Comparison of ENCODE assay signal across 19 cellular contexts in genomic region chr14:91307652-91308051, GRCh38.
A peak's percentile ranks its signal among the peaks of the same experiment; 100 is the strongest.
DNase-seq lines count a peak whose midpoint lies in the region; ATAC-seq, FAIRE-seq and TF ChIP-seq lines count a peak whose summit lies in the region.
"Had no signal": no experiment of that assay in that cellular context is flagged by ENCODE, and none has a peak within 500 bp of the region (broad histone marks: within the 10 kb centered on the region; RNA-seq: fewer than 3 reads in every experiment).

No MANE protein-coding gene starts in this region.

- POLR2A ChIA-PET in CD8-positive, alpha-beta memory T cell (lab: Charles Lee) = no interaction called here

- peaks cover 69% of the 10 kb centered on the region for H3K36me3 ChIP-seq in CD8-positive, alpha-beta memory T cell (ENCODE audit: insufficient read depth, low read length)
- H3K36me3 ChIP-seq in bronchial epithelial cell (ENCODE audit: control insufficient read depth, insufficient read depth, low read length) = peaks cover 20% of the 10 kb centered on the region
- no peaks in the 10 kb centered on the region for H3K36me3 ChIP-seq in osteoblast (ENCODE audit: insufficient read depth, low read length)

- H3K4me1 ChIP-seq in CD8-positive, alpha-beta memory T cell (ENCODE audit: insufficient read depth, low read length) = peaks cover 33% of the 10 kb centered on the region
- H3K4me1 ChIP-seq in osteoblast (ENCODE audit: insufficient read depth, low read length) = no peaks in the 10 kb centered on the region

- peaks cover 95% of the 10 kb centered on the region for H3K36me3 Mint-ChIP-seq in activated T-cell treated with anti-CD3 and anti-CD28 coated beads, Interleukin-2, amount 50 U/mL, for 24 hours (ENCODE audit: low read depth)
- peaks cover 22 to 94% (median 29%) of the 10 kb centered on the region in 3 donors for H3K36me3 Mint-ChIP-seq in CD8-positive, alpha-beta memory T cell
- peaks cover 6% of the 10 kb centered on the region for H3K36me3 Mint-ChIP-seq in natural killer cell treated with Interleukin-12 subunit alpha and Interleukin-12 subunit beta and Interleukin-15 and Interleukin-18, amount 100 ng/mL, for 72 hours

- no peaks in the 10 kb centered on the region for H3K79me2 ChIP-seq in osteoblast (ENCODE audit: insufficient read depth, low read length)

- no peak overlapping the region for H3K4me2 ChIP-seq in osteoblast (ENCODE audit: insufficient read depth, low read length)
- H3K4me2 ChIP-seq: BLaER1 had no signal

- H3K9me3 Mint-ChIP-seq in activated T-cell treated with anti-CD3 and anti-CD28 coated beads, Interleukin-2, amount 50 U/mL, for 24 hours = no peaks in the 10 kb centered on the region
- no peaks in the 10 kb centered on the region for H3K9me3 Mint-ChIP-seq in CD8-positive, alpha-beta memory T cell
- no peaks in the 10 kb centered on the region for H3K9me3 Mint-ChIP-seq in natural killer cell treated with Interleukin-12 subunit alpha and Interleukin-12 subunit beta and Interleukin-15 and Interleukin-18, amount 100 ng/mL, for 72 hours

- no peaks in the 10 kb centered on the region for H3K9me3 ChIP-seq in CD8-positive, alpha-beta memory T cell (ENCODE audit: low read length)
- no peaks in the 10 kb centered on the region for H3K9me3 ChIP-seq in osteoblast (ENCODE audit: low read depth, low read length)
- H3K9me3 ChIP-seq: BLaER1 had no signal

- H4K20me1 ChIP-seq in osteoblast (ENCODE audit: insufficient read depth, low read length) = no peaks in the 10 kb centered on the region

- H3K4me1 Mint-ChIP-seq in activated T-cell treated with anti-CD3 and anti-CD28 coated beads, Interleukin-2, amount 50 U/mL, for 24 hours (ENCODE audit: low read depth) = peaks cover 57% of the 10 kb centered on the region
- peaks cover 28 to 45% (median 44%) of the 10 kb centered on the region in 3 donors for H3K4me1 Mint-ChIP-seq in CD8-positive, alpha-beta memory T cell
- peaks cover 26 to 28% of the 10 kb centered on the region in 2 donors for H3K4me1 Mint-ChIP-seq in natural killer cell treated with Interleukin-12 subunit alpha and Interleukin-12 subunit beta and Interleukin-15 and Interleukin-18, amount 100 ng/mL, for 72 hours (ENCODE audit: low read depth in 2 of 2)

- no peak overlapping the region for H3K4me3 Mint-ChIP-seq in activated T-cell treated with anti-CD3 and anti-CD28 coated beads, Interleukin-2, amount 50 U/mL, for 24 hours
- no peak overlapping the region for H3K4me3 Mint-ChIP-seq in CD8-positive, alpha-beta memory T cell
- no peak overlapping the region for H3K4me3 Mint-ChIP-seq in natural killer cell treated with Interleukin-12 subunit alpha and Interleukin-12 subunit beta and Interleukin-15 and Interleukin-18, amount 100 ng/mL, for 72 hours

- peak overlapping the region; percentile 68 for H3K27ac Mint-ChIP-seq in activated T-cell treated with anti-CD3 and anti-CD28 coated beads, Interleukin-2, amount 50 U/mL, for 24 hours
- peak overlapping the region in 6 of 8 donors; percentile 12 to 89 (median 68) for H3K27ac Mint-ChIP-seq in CD8-positive, alpha-beta memory T cell
- H3K27ac Mint-ChIP-seq in natural killer cell treated with Interleukin-12 subunit alpha and Interleukin-12 subunit beta and Interleukin-15 and Interleukin-18, amount 100 ng/mL, for 72 hours = peak overlapping the region; percentile 37 to 80

- CTCF ChIA-PET in CD8-positive, alpha-beta memory T cell (lab: Charles Lee) = no interaction called here

- peak; percentile 94 for FAIRE-seq in bronchial epithelial cell (lab: Jason Lieb, UNC)
- FAIRE-seq: A204.1, GM12878 had no signal

- DNase-seq in activated T-cell treated with anti-CD3 and anti-CD28 coated beads, Interleukin-2, amount 50 U/mL, for 24 hours = no peak
- DNase-seq in activated T-cell treated with anti-CD3 and anti-CD28 coated beads, Interleukin-2, amount 50 U/mL, for 1 hour = no peak
- no peak for DNase-seq in CD8-positive, alpha-beta memory T cell
- DNase-seq in bronchial epithelial cell (ENCODE audit: low read depth) (no peak), osteoblast (ENCODE audit: insufficient read length, low spot score, missing footprints) (no peak), RPMI8226 (no peak)
- no peak for DNase-seq in natural killer cell treated with Interleukin-12 subunit alpha and Interleukin-12 subunit beta and Interleukin-15 and Interleukin-18, amount 100 ng/mL, for 72 hours (ENCODE audit: low spot score)
- DNase-seq: DMS 273 treated with DMSO at 0.1 percent for 48 hours, GDM1, GOT3, KG1, NCI-H1436 treated with DMSO at 0.1 percent for 48 hours, NCI-H2081, NCI-H510A, NCI-H774 had no signal

- no peaks in the 10 kb centered on the region for H3K27me3 Mint-ChIP-seq in activated T-cell treated with anti-CD3 and anti-CD28 coated beads, Interleukin-2, amount 50 U/mL, for 24 hours
- H3K27me3 Mint-ChIP-seq in CD8-positive, alpha-beta memory T cell = peaks cover 0 to 2% of the 10 kb centered on the region in 2 donors
- H3K27me3 Mint-ChIP-seq in natural killer cell treated with Interleukin-12 subunit alpha and Interleukin-12 subunit beta and Interleukin-15 and Interleukin-18, amount 100 ng/mL, for 72 hours = no peaks in the 10 kb centered on the region

- no peaks in the 10 kb centered on the region for H3K27me3 ChIP-seq in CD8-positive, alpha-beta memory T cell (ENCODE audit: insufficient read depth, low read length, poor library complexity, severe bottlenecking)
- H3K27me3 ChIP-seq in bronchial epithelial cell (ENCODE audit: control insufficient read depth, insufficient read depth, low read length) (no peaks in the 10 kb centered on the region), osteoblast (ENCODE audit: insufficient read depth, low read length) (peaks cover 14% of the 10 kb centered on the region)
- H3K27me3 ChIP-seq: BLaER1 had no signal

- no peak for ATAC-seq in natural killer cell treated with Interleukin-12 subunit alpha and Interleukin-12 subunit beta and Interleukin-15 and Interleukin-18, amount 100 ng/mL, for 72 hours
- no peak for ATAC-seq in GM21526 (IDR thresholded peaks at IDR 0.05; ENCODE audit: low FRiP score, unreplicated experiment)
- ATAC-seq: GM12878 had no signal

- H3K27ac ChIP-seq in CD8-positive, alpha-beta memory T cell (ENCODE audit: low read depth, low read length) = no peak overlapping the region
- H3K27ac ChIP-seq in osteoblast (ENCODE audit: low read depth, low read length) = no peak overlapping the region
- H3K27ac ChIP-seq: BLaER1 had no signal

- no peak overlapping the region for H3K4me3 ChIP-seq in CD8-positive, alpha-beta memory T cell (ENCODE audit: low read length)
- no peak overlapping the region for H3K4me3 ChIP-seq in bronchial epithelial cell (ENCODE audit: low read depth, low read length)
- H3K4me3 ChIP-seq in osteoblast (ENCODE audit: insufficient read depth, low read length) = no peak overlapping the region
- H3K4me3 ChIP-seq: BLaER1, GM12878 had no signal

- TF ChIP-seq CTCF in bronchial epithelial cell (IDR thresholded peaks at IDR 0.05; ENCODE audit: insufficient read depth, low read length, severe bottlenecking) (no peak), osteoblast (IDR thresholded peaks at IDR 0.05; ENCODE audit: extremely low read depth, low read depth, low read length) (no peak)

- no peak overlapping the region for H2AFZ ChIP-seq in osteoblast (ENCODE audit: low read length)
